28 cellular contexts compared by ENCODE assay signal in the genomic region with DNA sequence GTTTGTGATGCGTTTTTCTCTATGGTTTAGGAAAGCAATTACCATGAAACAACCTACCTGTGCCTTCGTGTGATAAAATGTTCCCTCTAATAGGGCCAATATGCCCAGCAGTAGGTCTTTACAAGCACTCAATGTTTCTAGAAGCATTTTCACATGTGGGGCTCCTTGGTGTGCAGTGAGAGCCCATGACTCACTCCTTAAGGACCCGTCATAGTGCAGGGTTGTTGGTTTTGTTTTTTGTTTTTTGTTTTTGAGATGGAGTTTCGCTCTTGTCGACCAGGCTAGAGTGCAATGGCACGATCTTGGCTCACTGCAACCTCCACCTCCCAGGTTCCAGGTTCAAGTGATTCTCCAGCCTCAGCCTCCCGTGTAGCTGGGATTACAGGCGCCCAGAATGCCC.
"Had no signal": no experiment of that assay in that cellular context is flagged by ENCODE, and none has a peak within 500 bp of the region (broad histone marks: within the 10 kb centered on the region; RNA-seq: fewer than 3 reads in every experiment).

No MANE protein-coding gene starts in this region.

- H3K4me3 ChIP-seq: neural progenitor cell, ovary, psoas muscle, right lobe of liver, sigmoid colon, suprapubic skin, testis, tibial artery, transverse colon, upper lobe of right lung, uterus had no signal

- H3K79me2 ChIP-seq: parathyroid adenoma had no signal

- H3K9me3 Mint-ChIP-seq: naive thymus-derived CD8-positive, alpha-beta T cell; nephron; neural progenitor cell; stimulated activated memory B cell treated with anti-CD40 and anti-IgM and Interleukin-4, amounts not matched to agents 10 μg/mL and 1 μg/mL and 100 μg/mL, for 72 hours; stimulated activated naive CD8-positive, alpha-beta T cell treated with anti-CD3 and anti-CD28 coated beads, Interleukin-15, amount 100 ng/mL, for 72 hours; type B pancreatic cell had no signal

- H2AFZ ChIP-seq: neural progenitor cell, parathyroid adenoma had no signal

- H3K4me1 ChIP-seq: neural progenitor cell, psoas muscle, uterus had no signal

- H3K9me3 ChIP-seq: ovary, psoas muscle, right lobe of liver, sigmoid colon, suprapubic skin, testis, tibial artery, transverse colon, upper lobe of right lung, uterus had no signal

- H3K4me1 Mint-ChIP-seq: neural progenitor cell had no signal

- ATAC-seq: naive thymus-derived CD8-positive, alpha-beta T cell; psoas muscle; right cardiac atrium; right lobe of liver; stimulated activated memory B cell treated with anti-CD40 and anti-IgM and Interleukin-4, amounts not matched to agents 10 μg/mL and 1 μg/mL and 100 μg/mL, for 72 hours; stimulated activated naive CD8-positive, alpha-beta T cell treated with anti-CD3 and anti-CD28 coated beads, Interleukin-15, amount 100 ng/mL, for 72 hours; stimulated activated naive CD8-positive, alpha-beta T cell treated with anti-CD3 and anti-CD28 coated beads, Interleukin-15, Interleukin-2, amounts not matched to agents 100 U/mL and 50 U/mL, for 24 hours; upper lobe of right lung had no signal

- H3K36me3 Mint-ChIP-seq: naive thymus-derived CD8-positive, alpha-beta T cell; neural progenitor cell; stimulated activated memory B cell treated with anti-CD40 and anti-IgM and Interleukin-4, amounts not matched to agents 10 μg/mL and 1 μg/mL and 100 μg/mL, for 72 hours; type B pancreatic cell had no signal

- H3K4me3 Mint-ChIP-seq: neural progenitor cell; stimulated activated memory B cell treated with anti-CD40 and anti-IgM and Interleukin-4, amounts not matched to agents 10 μg/mL and 1 μg/mL and 100 μg/mL, for 72 hours; stimulated activated naive CD8-positive, alpha-beta T cell treated with anti-CD3 and anti-CD28 coated beads, Interleukin-15, amount 100 ng/mL, for 72 hours; type B pancreatic cell had no signal

- H3K27me3 ChIP-seq: ovary, right lobe of liver, testis, upper lobe of right lung, uterus had no signal

- DNase-seq: naive thymus-derived CD8-positive, alpha-beta T cell; occipital lobe; ovary; psoas muscle; right cardiac atrium; right lobe of liver; sigmoid colon; small intestine; stimulated activated CD4-positive, alpha-beta T cell treated with anti-CD3 and anti-CD28 coated beads, Interleukin-15, amount 100 ng/mL, for 24 hours; stimulated activated CD4-positive, alpha-beta T cell treated with anti-CD3 and anti-CD28 coated beads, Interleukin-2, amount 100 ng/mL, for 24 hours; stimulated activated CD4-positive, alpha-beta T cell treated with anti-CD3 and anti-CD28 coated beads, Interleukin-2, amount 100 ng/mL, for 48 hours; stimulated activated CD4-positive, alpha-beta T cell treated with anti-CD3 and anti-CD28 coated beads, Interleukin-4, amount 100 ng/mL, for 24 hours; stimulated activated naive CD4-positive, alpha-beta T cell; stimulated activated naive CD8-positive, alpha-beta T cell treated with anti-CD3 and anti-CD28 coated beads, Interleukin-15, amount 100 ng/mL, for 72 hours; stimulated activated naive CD8-positive, alpha-beta T cell treated with anti-CD3 and anti-CD28 coated beads, Interleukin-15, Interleukin-2, amounts not matched to agents 100 U/mL and 50 U/mL, for 24 hours; substantia nigra; testis; tibial artery; transverse colon; upper lobe of right lung; uterus had no signal

- H3K4me2 ChIP-seq: neural progenitor cell had no signal

- H3K27ac ChIP-seq: neural progenitor cell, ovary, parathyroid adenoma, psoas muscle, right lobe of liver, sigmoid colon, suprapubic skin, testis, tibial artery, transverse colon, upper lobe of right lung, uterus had no signal

- H3K27ac Mint-ChIP-seq: nephron; neural progenitor cell; progenitor cell of endocrine pancreas; stimulated activated memory B cell treated with anti-CD40 and anti-IgM and Interleukin-4, amounts not matched to agents 10 μg/mL and 1 μg/mL and 100 μg/mL, for 72 hours; stimulated activated naive CD8-positive, alpha-beta T cell treated with anti-CD3 and anti-CD28 coated beads, Interleukin-15, amount 100 ng/mL, for 72 hours; type B pancreatic cell had no signal

- H3K9ac ChIP-seq: neural progenitor cell, parathyroid adenoma had no signal

- H3K36me3 ChIP-seq: neural progenitor cell, ovary, right lobe of liver, sigmoid colon, suprapubic skin, tibial artery, transverse colon, upper lobe of right lung, uterus had no signal
